Comparison of ENCODE assay signal across 8 cellular contexts in the genomic region with DNA sequence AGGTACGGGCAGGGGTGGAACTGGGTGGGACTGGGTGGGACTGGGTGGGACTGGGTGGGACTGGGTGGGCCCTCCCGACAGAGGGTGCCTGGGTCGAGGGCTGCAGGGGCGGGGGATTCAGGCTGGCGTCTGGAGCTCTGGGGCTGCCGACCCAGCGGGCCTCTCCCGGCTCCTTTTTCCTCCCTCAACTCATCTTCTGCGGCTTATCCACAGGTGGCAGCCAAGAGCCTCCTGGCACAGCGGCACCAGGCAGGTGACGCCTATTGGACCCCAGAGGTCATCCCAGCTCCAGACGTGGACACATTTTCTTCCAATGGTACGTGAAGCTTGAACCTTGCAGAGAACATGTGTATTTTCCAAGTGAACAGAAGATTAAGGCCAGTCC. TPM values are rescaled to one million over a fixed set of nuclear protein-coding genes. Genes with fewer than 3 reads are reported as not detected.
DNase-seq lines count a peak whose midpoint lies in the region; FAIRE-seq and TF ChIP-seq lines count a peak whose summit lies in the region.

No MANE protein-coding gene starts in this region.

- H3K4me3 ChIP-seq in AG04449 (ENCODE audit: low read depth, low read length) (peak overlapping the region; percentile 73), endothelial cell of umbilical vein (replicated peaks in 1 of 3; ENCODE audit: insufficient read depth in 1 of 3, low read depth in 1 of 3, low read length in 3 of 3) (peak overlapping the region; percentile 41 to 61 (median 53)), mucosa of stomach (ENCODE audit: low read length) (no peak overlapping the region)

- H3K27me3 ChIP-seq in endothelial cell of umbilical vein (ENCODE audit: control insufficient read depth in 2 of 2, insufficient read depth in 2 of 2, low read length in 2 of 2) (no peaks in the 10 kb centered on the region), mucosa of stomach (ENCODE audit: control insufficient read depth, insufficient read depth, low read length) (no peaks in the 10 kb centered on the region)

- no peak for TF ChIP-seq POLR2A in endothelial cell of umbilical vein (IDR thresholded peaks at IDR 0.05; ENCODE audit: low read depth, low read length)

- no TSS peak for BruUV-seq in endothelial cell of umbilical vein (replicated peaks; lab: Mats Ljungman, UMichigan)

- H3K4me1 ChIP-seq in endothelial cell of umbilical vein (ENCODE audit: control insufficient read depth, extremely low read depth, insufficient read depth, low read length) (peaks cover 10% of the 10 kb centered on the region), mucosa of stomach (ENCODE audit: control insufficient read depth, insufficient read depth, low read length) (peaks cover 6% of the 10 kb centered on the region)

- no peaks in the 10 kb centered on the region for H3K9me3 ChIP-seq in endothelial cell of umbilical vein (replicated peaks; ENCODE audit: control insufficient read depth, insufficient read depth, low read length)
- H3K9me3 ChIP-seq in mucosa of stomach (ENCODE audit: control insufficient read depth, low read length), result no peaks in the 10 kb centered on the region

- peaks cover 7 to 20% of the 10 kb centered on the region in 2 experiments for H3K36me3 ChIP-seq in endothelial cell of umbilical vein (ENCODE audit: control insufficient read depth in 2 of 2, extremely low read depth in 1 of 2, insufficient read depth in 2 of 2, low read length in 2 of 2)
- H3K36me3 ChIP-seq in mucosa of stomach (ENCODE audit: control insufficient read depth, insufficient read depth, low read length), result no peaks in the 10 kb centered on the region

- H4K20me1 ChIP-seq in endothelial cell of umbilical vein (replicated peaks; ENCODE audit: control insufficient read depth, extremely low read depth, insufficient read depth, low read length), result no peaks in the 10 kb centered on the region

- no peak for DNase-seq in AG04449 (ENCODE audit: low read depth, low spot score)
- no peak for DNase-seq in GM20000 (ENCODE audit: low spot score)
- peak; percentile 45 for DNase-seq in endothelial cell of umbilical vein (ENCODE audit: low read depth, low spot score)
- DNase-seq in urothelium cell line (ENCODE audit: low spot score), result peak; percentile 58
- DNase-seq in foreskin melanocyte, result no peak
- DNase-seq in pons (ENCODE audit: low spot score), result no peak

- no peaks in the 10 kb centered on the region for H3K9me1 ChIP-seq in endothelial cell of umbilical vein (replicated peaks; ENCODE audit: control insufficient read depth, extremely low read depth, insufficient read depth, low read length)

- H2AFZ ChIP-seq in endothelial cell of umbilical vein (ENCODE audit: low read depth, low read length), result peak overlapping the region; percentile 91

- dilution Hi-C loops in endothelial cell of umbilical vein (cut with MboI; ENCODE audit: extremely low pct_ligation_motif_present, low sequenced_read_pairs), result no loop called here

- CTCF ChIA-PET in AG04449 (lab: Yijun Ruan, JAX) (interaction anchor here (1.4 kb wide), 1 partner anchor 9 kb away, joined by 3 read pairs; no protein-coding TSS in a partner anchor), endothelial cell of umbilical vein (lab: Charles Lee) (interaction anchor here (0.9 to 2.4 kb wide), 9 partner anchors 8 to 285 kb away, joined by 3 to 11 read pairs (median 5); partner anchors contain the start of genes ZNF274 and ZSCAN22)

- FAIRE-seq in endothelial cell of umbilical vein (lab: Jason Lieb, UNC), result peak; percentile 38
- FAIRE-seq in urothelium cell line (lab: Jason Lieb, UNC), result no peak

- TF ChIP-seq CTCF in AG04449 (IDR thresholded peaks at IDR 0.05; ENCODE audit: insufficient read depth, low read length, missing control alignments), result peak; percentile 25
- TF ChIP-seq CTCF in GM20000 (IDR thresholded peaks at IDR 0.05; ENCODE audit: extremely low read depth, missing control alignments), result peak; percentile 3
- peak; percentile 72 for TF ChIP-seq CTCF in VCaP (conservative IDR thresholded peaks at IDR 0.05)
- peak in 1 of 2 donors; percentile 52 for TF ChIP-seq CTCF in endothelial cell of umbilical vein (IDR thresholded peaks at IDR 0.05; ENCODE audit: extremely low read depth in 1 of 2, insufficient read depth in 1 of 2, low read depth in 1 of 2, low read length in 2 of 2)

- peak overlapping the region; percentile 73 for H3K4me2 ChIP-seq in endothelial cell of umbilical vein (ENCODE audit: insufficient read depth, low read length)

- H3K27ac ChIP-seq in VCaP (peak overlapping the region; percentile 97), endothelial cell of umbilical vein (ENCODE audit: insufficient read depth, low read depth, low read length) (no peak overlapping the region)

- POLR2A ChIA-PET in AG04449 (lab: Yijun Ruan, JAX), result interaction anchor here (1.9 kb wide), 1 partner anchor 50 kb away, joined by 6 read pairs; the partner anchor contains the start of gene ZNF8
- POLR2A ChIA-PET in endothelial cell of umbilical vein (lab: Charles Lee), result no interaction called here

- intact Hi-C loops in endothelial cell of umbilical vein (cut with micrococcal nuclease), result loop anchor here (2.0 kb wide), 5 partner anchors 134 to 290 kb away; partner anchors contain the start of genes ZBTB45, ZNF324, ZNF497 and ZNF584

- H3K79me2 ChIP-seq in endothelial cell of umbilical vein (ENCODE audit: control insufficient read depth, insufficient read depth, low read length), result peaks cover 26% of the 10 kb centered on the region

- H3K9ac ChIP-seq in endothelial cell of umbilical vein (replicated peaks; ENCODE audit: extremely low read depth, insufficient read depth, low read length), result peak overlapping the region; percentile 68
- H3K9ac ChIP-seq in mucosa of stomach (ENCODE audit: low read length), result peak overlapping the region; percentile 68

TF ChIP-seq in endothelial cell of umbilical vein, 7 proteins besides CTCF, POLR2A, EP300 and RAD21:
- TF ChIP-seq MAX (IDR thresholded peaks at IDR 0.05; ENCODE audit: insufficient read depth, insufficient read length) (no peak), MYC (IDR thresholded peaks at IDR 0.05; ENCODE audit: low read depth, low read length) (no peak), EZH2 (IDR thresholded peaks at IDR 0.05; ENCODE audit: borderline replicate concordance, low read depth, low read length, severe bottlenecking) (no peak), JUN (IDR thresholded peaks at IDR 0.05; ENCODE audit: borderline replicate concordance, insufficient read depth, insufficient read length, low read depth) (no peak), POLR2AphosphoS5 (IDR thresholded peaks at IDR 0.05; ENCODE audit: insufficient read depth, low read depth, low read length) (no peak), FOS (IDR thresholded peaks at IDR 0.05; ENCODE audit: borderline replicate concordance, insufficient read depth, low read length) (no peak), GATA2 (IDR thresholded peaks at IDR 0.05; ENCODE audit: insufficient read depth, insufficient read length, low read depth, low read length) (no peak)

RNA-seq across cellular contexts. Expression of gene ZNF544, which starts 0.5 kb away (rescaled TPM):
- total RNA-seq in endothelial cell of umbilical vein, result 39.3 and 45.4 TPM in 2 replicates
- 33.4 and 36.1 TPM in 2 replicates for polyA plus RNA-seq in endothelial cell of umbilical vein
- 33.3 and 35.8 TPM in 2 replicates for polyA plus RNA-seq in endothelial cell of umbilical vein (2011; cell fraction: cytosol; rRNA removed)
- 33.5 and 40.7 TPM in 2 replicates for polyA plus RNA-seq in endothelial cell of umbilical vein (2011; cell fraction: nucleus; rRNA removed)
- polyA plus RNA-seq in endothelial cell of umbilical vein (2012), result 30.9 and 36.6 TPM in 2 replicates
- polyA minus RNA-seq in endothelial cell of umbilical vein, result 62.0 and 68.9 TPM in 2 replicates
- polyA minus RNA-seq in endothelial cell of umbilical vein (2011; cell fraction: cytosol; rRNA and poly(A)+ RNA removed), result 29.5 TPM
- polyA minus RNA-seq in endothelial cell of umbilical vein (2011; cell fraction: nucleus; rRNA and poly(A)+ RNA removed), result 44.2 and 49.2 TPM in 2 replicates

RNA-seq across cellular contexts. Expression of gene ZNF274, which starts 46.4 kb away (rescaled TPM):
- 18.3 and 18.8 TPM in 2 replicates for total RNA-seq in endothelial cell of umbilical vein
- 9.1 and 10.1 TPM in 2 replicates for polyA plus RNA-seq in endothelial cell of umbilical vein
- 10.5 and 13.3 TPM in 2 replicates for polyA plus RNA-seq in endothelial cell of umbilical vein (2011; cell fraction: cytosol; rRNA removed)
- polyA plus RNA-seq in endothelial cell of umbilical vein (2011; cell fraction: nucleus; rRNA removed), result 34.9 and 35.3 TPM in 2 replicates
- 13.7 and 14.3 TPM in 2 replicates for polyA plus RNA-seq in endothelial cell of umbilical vein (2012)
- polyA minus RNA-seq in endothelial cell of umbilical vein, result 19.1 and 22.6 TPM in 2 replicates
- 11.3 TPM for polyA minus RNA-seq in endothelial cell of umbilical vein (2011; cell fraction: cytosol; rRNA and poly(A)+ RNA removed)
- 18.5 and 19.8 TPM in 2 replicates for polyA minus RNA-seq in endothelial cell of umbilical vein (2011; cell fraction: nucleus; rRNA and poly(A)+ RNA removed)

RNA-seq across cellular contexts. Expression of gene ZNF8, which starts 49.5 kb away (rescaled TPM):
- total RNA-seq in endothelial cell of umbilical vein, result 6.3 and 6.8 TPM in 2 replicates
- polyA plus RNA-seq in endothelial cell of umbilical vein, result 3.7 and 4.0 TPM in 2 replicates
- polyA plus RNA-seq in endothelial cell of umbilical vein (2011; cell fraction: cytosol; rRNA removed), result 2.4 and 2.7 TPM in 2 replicates
- polyA plus RNA-seq in endothelial cell of umbilical vein (2011; cell fraction: nucleus; rRNA removed), result 9.2 and 10.2 TPM in 2 replicates
- 1.2 and 1.4 TPM in 2 replicates for polyA plus RNA-seq in endothelial cell of umbilical vein (2012)
- polyA minus RNA-seq in endothelial cell of umbilical vein, result 12.1 and 12.5 TPM in 2 replicates
- polyA minus RNA-seq in endothelial cell of umbilical vein (2011; cell fraction: cytosol; rRNA and poly(A)+ RNA removed), result 5.1 TPM
- 6.0 and 9.5 TPM in 2 replicates for polyA minus RNA-seq in endothelial cell of umbilical vein (2011; cell fraction: nucleus; rRNA and poly(A)+ RNA removed)

Comparison
In these comparisons a context has a peak if more than half of its experiments do, and no peak if none do; other contexts are left out.
1. DNase-seq: peak in endothelial cell of umbilical vein (single experiment) and urothelium cell line (single experiment); none in AG04449 (single experiment), GM20000 (single experiment), foreskin melanocyte (single experiment) and pons (single experiment).